In the genomic region with DNA sequence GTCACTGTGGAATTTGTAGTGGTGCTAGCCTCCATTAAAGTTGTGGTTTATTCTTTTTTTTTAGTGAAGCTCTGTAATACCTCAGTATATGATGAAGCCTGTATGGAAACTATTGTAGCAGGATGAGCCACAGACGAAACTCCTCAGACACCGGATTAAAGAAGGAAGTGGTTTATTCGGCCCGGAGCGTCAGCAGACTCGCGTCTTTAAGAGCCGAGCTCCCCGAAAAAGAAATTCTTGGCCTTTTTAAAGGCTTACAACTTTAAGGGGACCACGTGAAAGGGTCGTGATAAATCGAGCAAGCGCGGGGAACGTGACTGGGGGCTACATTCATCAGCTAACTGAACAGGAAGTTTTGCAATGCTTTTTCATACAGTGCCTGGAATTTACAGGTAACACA, we compare ENCODE assay signal across 10 cellular contexts.
A peak's percentile ranks its signal among the peaks of the same experiment; 100 is the strongest.
DNase-seq lines count a peak whose midpoint lies in the region; ATAC-seq lines count a peak whose summit lies in the region.
"Had no signal": no experiment of that assay in that cellular context is flagged by ENCODE, and none has a peak within 500 bp of the region (broad histone marks: within the 10 kb centered on the region; RNA-seq: fewer than 3 reads in every experiment).

No MANE protein-coding gene starts in this region.

- H3K79me2 ChIP-seq in ACC112 (ENCODE audit: control insufficient read depth, insufficient read depth, low read length, unreplicated experiment), result peaks cover 3% of the 10 kb centered on the region

- DNase-seq in T-helper 2 cell treated with Interferon-gamma antibody and Interleukin-4, amounts not matched to agents 5 μg/mL and 100 μg/mL, for 36 hours (ENCODE audit: low spot score), result peak; percentile 16
- DNase-seq in globus pallidus (ENCODE audit: low spot score), result peak; percentile 28
- DNase-seq: NCI-H187 treated with DMSO at 0.1 percent for 48 hours had no signal

- H2AFZ ChIP-seq in ACC112 (ENCODE audit: low read length, unreplicated experiment), result no peak overlapping the region

- H3K4me1 ChIP-seq in ACC112 (ENCODE audit: control insufficient read depth, insufficient read depth, low read length, unreplicated experiment), result no peaks in the 10 kb centered on the region
- H3K4me1 ChIP-seq: body of pancreas had no signal

- peaks cover 5% of the 10 kb centered on the region for H3K4me1 Mint-ChIP-seq in T-helper 2 cell treated with Interferon-gamma antibody and Interleukin-4, amounts not matched to agents 5 μg/mL and 100 μg/mL, for 36 hours (ENCODE audit: low read depth)

- H3K27me3 ChIP-seq in ACC112 (ENCODE audit: insufficient read depth, low read length), result no peaks in the 10 kb centered on the region
- H3K27me3 ChIP-seq: body of pancreas had no signal

- no peaks in the 10 kb centered on the region for H3K36me3 Mint-ChIP-seq in T-helper 2 cell treated with Interferon-gamma antibody and Interleukin-4, amounts not matched to agents 5 μg/mL and 100 μg/mL, for 36 hours (ENCODE audit: low read depth)

- H3K9me3 Mint-ChIP-seq in T-helper 2 cell treated with Interferon-gamma antibody and Interleukin-4, amounts not matched to agents 5 μg/mL and 100 μg/mL, for 36 hours, result no peaks in the 10 kb centered on the region

- H3K36me3 ChIP-seq in ACC112 (ENCODE audit: insufficient read depth, low read length), result peaks cover 18% of the 10 kb centered on the region

- no peaks in the 10 kb centered on the region for H3K27me3 Mint-ChIP-seq in T-helper 2 cell treated with Interferon-gamma antibody and Interleukin-4, amounts not matched to agents 5 μg/mL and 100 μg/mL, for 36 hours (ENCODE audit: low read depth)

- H3K27ac ChIP-seq in ACC112 (ENCODE audit: low read depth, low read length), result peak overlapping the region; percentile 52
- H3K27ac ChIP-seq: body of pancreas had no signal

- H3K4me3 Mint-ChIP-seq in T-helper 2 cell treated with Interferon-gamma antibody and Interleukin-4, amounts not matched to agents 5 μg/mL and 100 μg/mL, for 36 hours, result peak overlapping the region; percentile 47

- ATAC-seq in GM21447 (IDR thresholded peaks at IDR 0.05; ENCODE audit: unreplicated experiment) (peak; percentile 81), HG03521 (IDR thresholded peaks at IDR 0.05; ENCODE audit: unreplicated experiment) (no peak), HG03108 (IDR thresholded peaks at IDR 0.05; ENCODE audit: unreplicated experiment) (no peak), GM19023 (IDR thresholded peaks at IDR 0.05; ENCODE audit: unreplicated experiment) (no peak), GM18498 (IDR thresholded peaks at IDR 0.05; ENCODE audit: unreplicated experiment) (no peak)
- ATAC-seq: body of pancreas had no signal

- H3K4me3 ChIP-seq in ACC112 (ENCODE audit: low read depth, low read length), result no peak overlapping the region
- H3K4me3 ChIP-seq: body of pancreas had no signal

- peak overlapping the region; percentile 40 for H3K27ac Mint-ChIP-seq in T-helper 2 cell treated with Interferon-gamma antibody and Interleukin-4, amounts not matched to agents 5 μg/mL and 100 μg/mL, for 36 hours
